ENCODE assay signal across 17 cellular contexts in genomic region chr4:93983133-93983532, GRCh38.
A peak's percentile ranks its signal among the peaks of the same experiment; 100 is the strongest.
DNase-seq lines count a peak whose midpoint lies in the region; ATAC-seq and TF ChIP-seq lines count a peak whose summit lies in the region.
"Had no signal": no experiment of that assay in that cellular context is flagged by ENCODE, and none has a peak within 500 bp of the region (broad histone marks: within the 10 kb centered on the region; RNA-seq: fewer than 3 reads in every experiment).

No MANE protein-coding gene starts in this region.

- CTCF ChIA-PET in CD8-positive, alpha-beta memory T cell (lab: Charles Lee): no interaction called here

- H3K27me3 Mint-ChIP-seq in CD8-positive, alpha-beta memory T cell: peaks cover 0 to 3% of the 10 kb centered on the region in 2 donors
- H3K27me3 Mint-ChIP-seq: activated CD4-positive, alpha-beta memory T cell treated with anti-CD3 and anti-CD28 coated beads for 36 hours; activated naive CD4-positive, alpha-beta T cell treated with anti-CD3 and anti-CD28 coated beads, Interleukin-2, amount 50 U/mL, for 24 hours had no signal

- no peaks in the 10 kb centered on the region for H3K36me3 Mint-ChIP-seq in CD8-positive, alpha-beta memory T cell
- H3K36me3 Mint-ChIP-seq: activated CD4-positive, alpha-beta memory T cell treated with anti-CD3 and anti-CD28 coated beads for 36 hours; activated naive CD4-positive, alpha-beta T cell treated with anti-CD3 and anti-CD28 coated beads, Interleukin-2, amount 50 U/mL, for 24 hours; naive thymus-derived CD4-positive, alpha-beta T cell had no signal

- H3K9me3 ChIP-seq in CD8-positive, alpha-beta memory T cell (ENCODE audit: low read length): no peaks in the 10 kb centered on the region
- H3K9me3 ChIP-seq: vagina had no signal

- no peak overlapping the region for H3K4me3 ChIP-seq in GM06990 (replicated peaks; ENCODE audit: low read depth, low read length)
- H3K4me3 ChIP-seq in CD8-positive, alpha-beta memory T cell (ENCODE audit: low read length): no peak overlapping the region
- H3K4me3 ChIP-seq: skin epidermis, vagina had no signal

- TF ChIP-seq CTCF in GM06990 (IDR thresholded peaks at IDR 0.05; ENCODE audit: insufficient read depth, low read length, poor library complexity, severe bottlenecking): no peak

- H3K27ac Mint-ChIP-seq in CD8-positive, alpha-beta memory T cell: no peak overlapping the region
- H3K27ac Mint-ChIP-seq: activated CD4-positive, alpha-beta memory T cell treated with anti-CD3 and anti-CD28 coated beads for 36 hours; activated naive CD4-positive, alpha-beta T cell treated with anti-CD3 and anti-CD28 coated beads, Interleukin-2, amount 50 U/mL, for 24 hours; H9; naive thymus-derived CD4-positive, alpha-beta T cell had no signal

- H3K4me1 ChIP-seq in CD8-positive, alpha-beta memory T cell (ENCODE audit: insufficient read depth, low read length): no peaks in the 10 kb centered on the region
- H3K4me1 ChIP-seq: vagina had no signal

- POLR2A ChIA-PET in CD8-positive, alpha-beta memory T cell (lab: Charles Lee): no interaction called here

- no peaks in the 10 kb centered on the region for H3K27me3 ChIP-seq in GM06990 (replicated peaks; ENCODE audit: control insufficient read depth, insufficient read depth, low read length)
- no peaks in the 10 kb centered on the region for H3K27me3 ChIP-seq in CD8-positive, alpha-beta memory T cell (ENCODE audit: insufficient read depth, low read length, poor library complexity, severe bottlenecking)
- H3K27me3 ChIP-seq: vagina had no signal

- ATAC-seq in HG02610 (IDR thresholded peaks at IDR 0.05; ENCODE audit: unreplicated experiment) (peak; percentile 96), HG03280 (IDR thresholded peaks at IDR 0.05; ENCODE audit: unreplicated experiment) (peak; percentile 98), esophagus mucosa (no peak)
- ATAC-seq: naive thymus-derived CD4-positive, alpha-beta T cell had no signal

- DNase-seq in GM06990 (ENCODE audit: extremely low read depth, insufficient read length) (peak; percentile 1), GM19240 (ENCODE audit: insufficient read length, low spot score) (peak; percentile 5), NCI-H1105 (lab: John Stamatoyannopoulos, UW) (no peak), HT-29 (ENCODE audit: low spot score) (no peak)
- DNase-seq in CD8-positive, alpha-beta memory T cell: no peak
- DNase-seq: activated CD4-positive, alpha-beta memory T cell treated with anti-CD3 and anti-CD28 coated beads for 36 hours; cortex of kidney; H9; naive thymus-derived CD4-positive, alpha-beta T cell; NCI-H82; stimulated activated CD8-positive, alpha-beta memory T cell treated with anti-CD3 and anti-CD28 coated beads, Interleukin-4, amount 100 ng/mL, for 48 hours had no signal

- no peaks in the 10 kb centered on the region for H3K36me3 ChIP-seq in GM06990 (ENCODE audit: control insufficient read depth, insufficient read depth, low read length)
- no peaks in the 10 kb centered on the region for H3K36me3 ChIP-seq in CD8-positive, alpha-beta memory T cell (ENCODE audit: insufficient read depth, low read length)
- H3K36me3 ChIP-seq: vagina had no signal

- no peak overlapping the region for H3K4me3 Mint-ChIP-seq in CD8-positive, alpha-beta memory T cell
- H3K4me3 Mint-ChIP-seq: activated CD4-positive, alpha-beta memory T cell treated with anti-CD3 and anti-CD28 coated beads for 36 hours; activated naive CD4-positive, alpha-beta T cell treated with anti-CD3 and anti-CD28 coated beads, Interleukin-2, amount 50 U/mL, for 24 hours; H9; naive thymus-derived CD4-positive, alpha-beta T cell had no signal

- no peaks in the 10 kb centered on the region for H3K4me1 Mint-ChIP-seq in CD8-positive, alpha-beta memory T cell
- H3K4me1 Mint-ChIP-seq: activated naive CD4-positive, alpha-beta T cell treated with anti-CD3 and anti-CD28 coated beads, Interleukin-2, amount 50 U/mL, for 24 hours; H9; naive thymus-derived CD4-positive, alpha-beta T cell had no signal

- H3K27ac ChIP-seq in CD8-positive, alpha-beta memory T cell (ENCODE audit: low read depth, low read length): no peak overlapping the region
- H3K27ac ChIP-seq: skin epidermis, vagina had no signal

- peaks cover 7 to 17% (median 11%) of the 10 kb centered on the region in 5 donors for H3K9me3 Mint-ChIP-seq in CD8-positive, alpha-beta memory T cell

Comparison
In these comparisons a context has a peak if more than half of its experiments do, and no peak if none do; other contexts are left out.
1. DNase-seq: peak in GM06990 (single experiment) and GM19240 (single experiment); none in NCI-H1105 (single experiment), HT-29 (single experiment) and CD8-positive, alpha-beta memory T cell (0 of 5).